In the genomic region with DNA sequence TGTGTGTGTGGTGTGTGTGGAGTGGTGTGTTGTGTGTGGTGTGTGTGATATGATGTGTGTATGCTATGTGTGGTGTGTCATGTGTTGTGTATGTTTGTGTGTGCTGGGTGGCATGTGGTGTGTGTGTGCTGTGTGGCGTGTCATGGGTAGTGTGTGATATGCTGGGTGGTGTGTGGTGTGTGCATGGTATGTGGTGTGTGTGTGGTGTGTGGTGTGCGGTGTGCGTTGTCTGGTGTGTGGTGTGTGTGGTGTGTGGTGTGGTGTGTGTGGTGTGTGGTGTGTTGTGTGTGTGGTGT, we compare ENCODE assay signal across 1 cellular context.
TF ChIP-seq lines count a peak whose summit lies in the region.

No MANE protein-coding gene starts in this region.

TF ChIP-seq in GM23338, 12 proteins besides CTCF, POLR2A, EP300 and RAD21 (continued from another document):
- no peak for TF ChIP-seq EZH2 (IDR thresholded peaks at IDR 0.05; ENCODE audit: low read depth, unreplicated experiment)
